8 cellular contexts compared by ENCODE assay signal in the genomic region with DNA sequence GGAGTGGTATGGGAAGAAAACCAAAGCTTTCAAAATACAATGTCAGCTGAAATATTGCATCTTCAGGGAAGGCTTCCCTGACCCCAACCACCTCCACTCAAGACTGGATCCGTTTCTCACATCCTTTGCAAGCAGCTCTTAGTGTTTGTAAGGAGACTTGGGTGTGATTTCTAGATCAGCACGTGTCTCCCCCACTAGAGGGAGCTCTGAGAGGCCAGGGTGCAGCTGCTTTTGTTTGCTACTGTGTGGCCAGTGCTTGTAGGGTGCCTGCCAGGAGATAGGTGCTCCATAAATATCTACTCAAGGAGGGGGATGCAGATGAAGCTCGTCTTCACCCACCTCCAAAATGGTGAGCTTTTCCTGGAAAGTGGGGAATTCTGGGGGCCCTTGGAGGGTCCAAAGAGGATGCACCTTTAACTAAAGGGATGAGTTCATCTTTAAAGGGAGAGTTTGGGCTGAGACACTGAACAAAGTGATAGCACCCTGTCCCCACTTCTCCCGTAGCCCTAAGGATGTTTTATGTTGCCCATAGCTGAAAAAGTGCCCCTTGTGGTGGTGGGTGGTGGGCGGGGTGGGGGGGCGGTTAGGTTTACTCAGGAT. TPM values are rescaled to one million over a fixed set of nuclear protein-coding genes. Genes with fewer than 3 reads are reported as not detected.
A peak's percentile ranks its signal among the peaks of the same experiment; 100 is the strongest.
DNase-seq lines count a peak whose midpoint lies in the region; ATAC-seq, FAIRE-seq and TF ChIP-seq lines count a peak whose summit lies in the region.

No MANE protein-coding gene starts in this region.

- peaks cover 8 to 15% of the 10 kb centered on the region in 2 donors for H3K27me3 Mint-ChIP-seq in CD8-positive, alpha-beta memory T cell
- H3K27me3 Mint-ChIP-seq in GM23338 (ENCODE audit: insufficient read depth, low read depth, poor library complexity): peaks cover 3% of the 10 kb centered on the region

- BruUV-seq in GM12878 (replicated peaks; lab: Mats Ljungman, UMichigan): no TSS peak

- H3K27ac ChIP-seq in CD8-positive, alpha-beta memory T cell (ENCODE audit: low read depth, low read length): no peak overlapping the region
- no peak overlapping the region for H3K27ac ChIP-seq in GM23338 (ENCODE audit: low read depth)
- H3K27ac ChIP-seq in GM12878 (ENCODE audit: control insufficient read depth, insufficient read depth): no peak overlapping the region

- SMC1A ChIA-PET in GM12878 (lab: Charles Lee; ENCODE audit: uncharacterized antibody, unreplicated experiment): interaction anchor here (0.6 to 3.8 kb wide), 5 partner anchors 55 to 621 kb away, joined by 3 to 25 read pairs (median 3); no protein-coding TSS in a partner anchor

- TF ChIP-seq POLR2A in GM12878 (IDR thresholded peaks at IDR 0.05; ENCODE audit: low read depth, low read length): no peak

- peak; percentile 51 for TF ChIP-seq RAD21 in GM12878 (IDR thresholded peaks at IDR 0.05; ENCODE audit: insufficient read depth, low read depth, low read length)

- no peaks in the 10 kb centered on the region for H3K4me1 ChIP-seq in CD8-positive, alpha-beta memory T cell (ENCODE audit: insufficient read depth, low read length)
- H3K4me1 ChIP-seq in GM23338 (ENCODE audit: insufficient read depth) (peaks cover 11% of the 10 kb centered on the region), GM12878 (ENCODE audit: control insufficient read depth, insufficient read depth, low read length) (no peaks in the 10 kb centered on the region)

- RAD21 ChIA-PET in GM12878 (lab: Charles Lee; ENCODE audit: unreplicated experiment): interaction anchor here (2.8 kb wide), 1 partner anchor 221 kb away, joined by 19 read pairs; no protein-coding TSS in a partner anchor

- H3K36me3 ChIP-seq in CD8-positive, alpha-beta memory T cell (ENCODE audit: insufficient read depth, low read length): no peaks in the 10 kb centered on the region
- no peaks in the 10 kb centered on the region for H3K36me3 ChIP-seq in GM23338 (ENCODE audit: insufficient read depth)
- no peaks in the 10 kb centered on the region for H3K36me3 ChIP-seq in GM12878 (ENCODE audit: control insufficient read depth in 2 of 2, insufficient read depth in 2 of 2, low read length in 1 of 2)

- H3K9me3 ChIP-seq in CD8-positive, alpha-beta memory T cell (ENCODE audit: low read length): no peaks in the 10 kb centered on the region
- H3K9me3 ChIP-seq in GM12878 (replicated peaks; ENCODE audit: control insufficient read depth, insufficient read depth, low read length): no peaks in the 10 kb centered on the region

- H3K27ac Mint-ChIP-seq in CD8-positive, alpha-beta memory T cell: peak overlapping the region in 2 of 8 donors; percentile 1 to 63
- no peak overlapping the region for H3K27ac Mint-ChIP-seq in GM23338
- no peak overlapping the region for H3K27ac Mint-ChIP-seq in stimulated activated effector memory CD8-positive, alpha-beta T cell treated with anti-CD3 and anti-CD28 coated beads, Interleukin-12 subunit alpha, Interleukin-12 subunit beta, amount 100 ng/mL, for 72 hours

- H3K4me2 ChIP-seq in GM23338: no peak overlapping the region
- H3K4me2 ChIP-seq in GM12878 (ENCODE audit: control insufficient read depth, insufficient read depth): no peak overlapping the region

- H4K20me1 ChIP-seq in GM23338 (replicated peaks; ENCODE audit: insufficient read depth) (no peaks in the 10 kb centered on the region), GM12878 (ENCODE audit: control insufficient read depth, insufficient read depth) (no peaks in the 10 kb centered on the region)

- TF ChIP-seq EP300 in GM12878 (IDR thresholded peaks at IDR 0.05; ENCODE audit: borderline replicate concordance in 1 of 2, control insufficient read depth in 1 of 2, low read depth in 2 of 2, low read length in 2 of 2): no peak

- TF ChIP-seq CTCF in GM23338 (conservative IDR thresholded peaks at IDR 0.05; ENCODE audit: low read depth in 2 of 2) (peak; percentile 80 to 84), GM12878 (IDR thresholded peaks at IDR 0.05 in 2 of 3, conservative IDR thresholded peaks at IDR 0.05 in 1 of 3; ENCODE audit: control insufficient read depth in 2 of 3, extremely low read depth in 1 of 3, insufficient read depth in 1 of 3, low read depth in 3 of 3, low read length in 3 of 3) (peak; percentile 59 to 79 (median 74))

- peak; percentile 87 for ATAC-seq in GM23338
- ATAC-seq in GM12878: peak; percentile 82
- ATAC-seq in stimulated activated effector memory CD8-positive, alpha-beta T cell treated with anti-CD3 and anti-CD28 coated beads, Interleukin-12 subunit alpha, Interleukin-12 subunit beta, amount 100 ng/mL, for 72 hours: peak; percentile 55
- ATAC-seq in HG02571 (IDR thresholded peaks at IDR 0.05; ENCODE audit: unreplicated experiment): no peak

- 7% methylated on average over 6 of the region's 6 CpGs for WGBS in GM12878 (ENCODE audit: insufficient coverage, insufficient replicate concordance, low lambda C conversion rate, missing lambda C conversion rate)

- no peaks in the 10 kb centered on the region for H3K27me3 ChIP-seq in CD8-positive, alpha-beta memory T cell (ENCODE audit: insufficient read depth, low read length, poor library complexity, severe bottlenecking)
- H3K27me3 ChIP-seq in GM23338 (ENCODE audit: insufficient read depth) (no peaks in the 10 kb centered on the region), GM12878 (replicated peaks in 1 of 2; ENCODE audit: control insufficient read depth in 2 of 2, insufficient read depth in 2 of 2, low read length in 1 of 2) (peaks cover 3 to 6% of the 10 kb centered on the region in 2 experiments; a peak in 2 of 4 replicates)

- no peaks in the 10 kb centered on the region for H3K9me2 ChIP-seq in GM23338 (ENCODE audit: insufficient read depth)

- peak in 3 of 5 donors; percentile 7 to 14 (median 12) for DNase-seq in CD8-positive, alpha-beta memory T cell
- DNase-seq in GM23338 (ENCODE audit: low spot score) (peak; percentile 83), OCI-M1 (lab: John Stamatoyannopoulos, UW) (peak; percentile 64), GM12878 (ENCODE audit: low read depth, low spot score) (no peak), kidney glomerular epithelial cell (lab: John Stamatoyannopoulos, UW) (peak; percentile 3), T1000 (lab: John Stamatoyannopoulos, UW) (no peak)
- peak; percentile 20 to 71 for DNase-seq in stimulated activated effector memory CD8-positive, alpha-beta T cell treated with anti-CD3 and anti-CD28 coated beads, Interleukin-12 subunit alpha, Interleukin-12 subunit beta, amount 100 ng/mL, for 72 hours (ENCODE audit: low spot score in 2 of 2)

- H2AFZ ChIP-seq in GM23338 (no peak overlapping the region), GM12878 (ENCODE audit: control insufficient read depth, low read depth, low read length) (no peak overlapping the region)

- intact Hi-C loops in GM12878 (cut with micrococcal nuclease; ENCODE audit: unreplicated experiment): loop anchor here (1.0 kb wide), 2 partner anchors 205 to 221 kb away; no protein-coding TSS in a partner anchor

- no peaks in the 10 kb centered on the region for H3K9me3 Mint-ChIP-seq in CD8-positive, alpha-beta memory T cell
- H3K9me3 Mint-ChIP-seq in GM23338: no peaks in the 10 kb centered on the region
- H3K9me3 Mint-ChIP-seq in stimulated activated effector memory CD8-positive, alpha-beta T cell treated with anti-CD3 and anti-CD28 coated beads, Interleukin-12 subunit alpha, Interleukin-12 subunit beta, amount 100 ng/mL, for 72 hours: no peaks in the 10 kb centered on the region

- POLR2A ChIA-PET in CD8-positive, alpha-beta memory T cell (lab: Charles Lee): interaction anchor here (0.7 kb wide), 1 partner anchor 220 kb away, joined by 3 read pairs; no protein-coding TSS in a partner anchor
- POLR2A ChIA-PET in GM12878 (lab: Charles Lee): no interaction called here

- H3K4me1 Mint-ChIP-seq in CD8-positive, alpha-beta memory T cell: peaks cover 0 to 5% (median 5%) of the 10 kb centered on the region in 3 donors
- peaks cover 11% of the 10 kb centered on the region for H3K4me1 Mint-ChIP-seq in GM23338
- H3K4me1 Mint-ChIP-seq in stimulated activated effector memory CD8-positive, alpha-beta T cell treated with anti-CD3 and anti-CD28 coated beads, Interleukin-12 subunit alpha, Interleukin-12 subunit beta, amount 100 ng/mL, for 72 hours: peaks cover 5% of the 10 kb centered on the region

- H3K4me3 Mint-ChIP-seq in CD8-positive, alpha-beta memory T cell: no peak overlapping the region
- no peak overlapping the region for H3K4me3 Mint-ChIP-seq in GM23338
- H3K4me3 Mint-ChIP-seq in stimulated activated effector memory CD8-positive, alpha-beta T cell treated with anti-CD3 and anti-CD28 coated beads, Interleukin-12 subunit alpha, Interleukin-12 subunit beta, amount 100 ng/mL, for 72 hours: no peak overlapping the region

- H3K4me3 ChIP-seq in CD8-positive, alpha-beta memory T cell (ENCODE audit: low read length): no peak overlapping the region
- H3K4me3 ChIP-seq in GM23338 (no peak overlapping the region), GM12878 (no peak overlapping the region)

- in situ Hi-C loops in GM12878 (cut with MboI): loop anchor here (25.0 kb wide), 1 partner anchor 346 kb away; no protein-coding TSS in a partner anchor

- H3K79me2 ChIP-seq in GM23338 (replicated peaks; ENCODE audit: insufficient read depth) (no peaks in the 10 kb centered on the region), GM12878 (ENCODE audit: control insufficient read depth, insufficient read depth, low read length) (no peaks in the 10 kb centered on the region)

- no peaks in the 10 kb centered on the region for H3F3A ChIP-seq in GM23338 (replicated peaks; ENCODE audit: low read depth)

- H3K9ac ChIP-seq in GM12878 (ENCODE audit: control insufficient read depth, insufficient read depth, low read length): no peak overlapping the region

- FAIRE-seq in GM12878 (lab: Jason Lieb, UNC): no peak

- CTCF ChIA-PET in CD8-positive, alpha-beta memory T cell (lab: Charles Lee): interaction anchor here (0.7 to 1.1 kb wide), 2 partner anchors 34 to 221 kb away, joined by 4 to 6 read pairs; no protein-coding TSS in a partner anchor
- CTCF ChIA-PET in GM12878 (lab: Yijun Ruan, JAX): interaction anchor here (0.5 to 3.5 kb wide), 18 partner anchors 9 to 1964 kb away, joined by 3 to 53 read pairs (median 3); no protein-coding TSS in a partner anchor

- H3K36me3 Mint-ChIP-seq in CD8-positive, alpha-beta memory T cell: no peaks in the 10 kb centered on the region
- H3K36me3 Mint-ChIP-seq in GM23338 (ENCODE audit: low read depth): no peaks in the 10 kb centered on the region
- H3K36me3 Mint-ChIP-seq in stimulated activated effector memory CD8-positive, alpha-beta T cell treated with anti-CD3 and anti-CD28 coated beads, Interleukin-12 subunit alpha, Interleukin-12 subunit beta, amount 100 ng/mL, for 72 hours: no peaks in the 10 kb centered on the region

RNA-seq across cellular contexts. Expression of a gene that starts 52.6 kb away (rescaled TPM):
- total RNA-seq in CD8-positive, alpha-beta memory T cell: 1 to 10 TPM; 1.7 to 2.0 TPM
- polyA plus RNA-seq in CD8-positive, alpha-beta memory T cell: not detected
- total RNA-seq in GM23338 (2014; rRNA removed; shearing (Covaris generic)): 1.6 and 1.8 TPM in 2 replicates
- polyA plus RNA-seq in GM23338 (2016; fragmentation: Nextera tagmentation; extraction: Ambion mirVana) (2.3 and 2.5 TPM in 2 replicates), GM12878 (2011; rRNA removed) (0.01 TPM in 1 of 2 replicates, not detected in the other), GM12878 (2014; fragmentation: Illumina TruSeq; extraction: Trizol) (0.01 TPM in 1 of 2 replicates, not detected in the other), GM12878 (2014; fragmentation: Nextera tagmentation; extraction: Ambion mirVana) (not detected), GM12878 (2014; rRNA removed) (not detected in 2 replicates), GM12878 (2016; fragmentation: Nextera tagmentation; extraction: Ambion mirVana) (under 1 TPM in 1 of 2 experiments, not detected in 1; 0.08 TPM)
- total RNA-seq in GM12878 (2013; cell fraction: nucleolus; rRNA removed): 0.17 TPM in 1 of 2 replicates, not detected in the other
- total RNA-seq in GM12878 (2014; rRNA removed) (not detected in 2 replicates), GM12878 (2014; rRNA removed; fragmentation: Illumina TruSeq; extraction: Trizol) (not detected in 2 replicates), GM12878 (2021) (not detected in 2 replicates)
- not detected for polyA plus RNA-seq in GM12878 (2011; ENCODE audit: low read depth)
- not detected in 2 replicates for polyA plus RNA-seq in GM12878 (2011; cell fraction: cytosol; rRNA removed)
- polyA plus RNA-seq in GM12878 (2011; cell fraction: nucleus; rRNA removed): 0.03 TPM in 1 of 2 replicates, not detected in the other
- 0.03 TPM in 1 of 2 replicates, not detected in the other for polyA plus RNA-seq in GM12878 (2012)
- 0.10 TPM in 1 of 2 replicates, not detected in the other for polyA minus RNA-seq in GM12878 (2011; rRNA and poly(A)+ RNA removed)
- polyA minus RNA-seq in GM12878 (2011; cell fraction: cytosol; rRNA and poly(A)+ RNA removed): not detected in 2 replicates
- 0.10 TPM in 1 of 2 replicates, not detected in the other for polyA minus RNA-seq in GM12878 (2011; cell fraction: nucleus; rRNA and poly(A)+ RNA removed)

Comparison
In these comparisons a context has a peak if more than half of its experiments do, and no peak if none do; other contexts are left out.
1. DNase-seq: peak in CD8-positive, alpha-beta memory T cell (3 of 5), GM23338 (single experiment), OCI-M1 (single experiment), kidney glomerular epithelial cell (single experiment) and stimulated activated effector memory CD8-positive, alpha-beta T cell treated with anti-CD3 and anti-CD28 coated beads, Interleukin-12 subunit alpha, Interleukin-12 subunit beta, amount 100 ng/mL, for 72 hours (2 of 2); none in GM12878 (single experiment) and T1000 (single experiment).